Comparison of ENCODE assay signal across 8 cellular contexts in the genomic region with DNA sequence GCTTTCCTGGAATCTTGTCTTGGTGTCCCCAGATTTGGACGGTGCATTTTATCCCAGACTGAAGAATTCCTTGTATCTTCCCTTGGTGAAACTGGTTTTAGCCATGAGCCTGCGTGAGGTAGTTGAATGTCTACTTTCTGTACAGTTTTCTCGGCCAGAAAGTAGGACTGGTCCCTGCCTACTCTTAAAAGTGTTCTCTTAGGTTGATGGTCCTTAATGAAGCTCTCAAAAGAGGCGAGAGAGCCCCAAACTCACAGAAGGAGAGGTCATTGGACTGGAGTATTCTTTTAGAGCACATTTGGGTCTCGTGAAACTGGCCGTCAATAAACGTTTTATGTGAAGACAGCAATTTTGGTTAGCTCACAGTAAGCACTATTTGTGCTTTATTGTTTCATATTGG. TPM values are rescaled to one million over a fixed set of nuclear protein-coding genes. Genes with fewer than 3 reads are reported as not detected.
DNase-seq lines count a peak whose midpoint lies in the region; ATAC-seq and TF ChIP-seq lines count a peak whose summit lies in the region.

No MANE protein-coding gene starts in this region.

- H3K27me3 Mint-ChIP-seq in Caco-2 (ENCODE audit: insufficient read depth, unreplicated experiment): no peaks in the 10 kb centered on the region
- no peaks in the 10 kb centered on the region for H3K27me3 Mint-ChIP-seq in natural killer cell treated with Interleukin-12 subunit alpha and Interleukin-12 subunit beta and Interleukin-15 and Interleukin-18, amount 100 ng/mL, for 72 hours

- peaks cover 5% of the 10 kb centered on the region for H4K20me1 ChIP-seq in osteoblast (ENCODE audit: insufficient read depth, low read length)

- no peaks in the 10 kb centered on the region for H3K4me1 Mint-ChIP-seq in Caco-2 (ENCODE audit: low read depth, unreplicated experiment)
- peaks cover 6 to 14% of the 10 kb centered on the region in 2 donors for H3K4me1 Mint-ChIP-seq in natural killer cell treated with Interleukin-12 subunit alpha and Interleukin-12 subunit beta and Interleukin-15 and Interleukin-18, amount 100 ng/mL, for 72 hours (ENCODE audit: low read depth in 2 of 2)

- DNase-seq in Caco-2: no peak
- DNase-seq in epithelial cell of esophagus (ENCODE audit: low read depth): no peak
- peak; percentile 27 for DNase-seq in osteoblast (ENCODE audit: insufficient read length, low spot score, missing footprints)
- no peak for DNase-seq in mesenteric fat pad (ENCODE audit: low spot score)
- DNase-seq in natural killer cell treated with Interleukin-12 subunit alpha and Interleukin-12 subunit beta and Interleukin-15 and Interleukin-18, amount 100 ng/mL, for 72 hours (ENCODE audit: low spot score): no peak
- DNase-seq in activated CD4-positive, alpha-beta T cell treated with anti-CD3 and anti-CD28 coated beads for 1 hour: no peak

- POLR2A ChIA-PET in Caco-2 (lab: Charles Lee): no interaction called here

- H3K36me3 Mint-ChIP-seq in Caco-2 (ENCODE audit: insufficient read depth, unreplicated experiment): no peaks in the 10 kb centered on the region
- no peaks in the 10 kb centered on the region for H3K36me3 Mint-ChIP-seq in natural killer cell treated with Interleukin-12 subunit alpha and Interleukin-12 subunit beta and Interleukin-15 and Interleukin-18, amount 100 ng/mL, for 72 hours

- intact Hi-C loops in Caco-2 (cut with micrococcal nuclease; ENCODE audit: unreplicated experiment): loop anchor here (1.0 kb wide), 2 partner anchors 74 to 188 kb away; no protein-coding TSS in a partner anchor

- no peak overlapping the region for H3K4me3 Mint-ChIP-seq in Caco-2 (ENCODE audit: unreplicated experiment)
- no peak overlapping the region for H3K4me3 Mint-ChIP-seq in natural killer cell treated with Interleukin-12 subunit alpha and Interleukin-12 subunit beta and Interleukin-15 and Interleukin-18, amount 100 ng/mL, for 72 hours

- BruUV-seq in Caco-2 (replicated peaks; lab: Mats Ljungman, UMichigan): no TSS peak

- H3K4me3 ChIP-seq in Caco-2 (ENCODE audit: low read depth, low read length) (peak overlapping the region; percentile 64), epithelial cell of esophagus (ENCODE audit: low read length) (peak overlapping the region; percentile 69), osteoblast (ENCODE audit: insufficient read depth, low read length) (peak overlapping the region; percentile 89)

- TF ChIP-seq CTCF in Caco-2 (IDR thresholded peaks at IDR 0.05; ENCODE audit: insufficient read depth in 1 of 2, low read depth in 1 of 2, low read length in 1 of 2, severe bottlenecking in 1 of 2, unreplicated experiment in 1 of 2) (no peak), epithelial cell of esophagus (IDR thresholded peaks at IDR 0.05; ENCODE audit: insufficient read depth, low read depth, low read length, missing control alignments) (no peak), osteoblast (IDR thresholded peaks at IDR 0.05; ENCODE audit: extremely low read depth, low read depth, low read length) (no peak)

- no peaks in the 10 kb centered on the region for H3K9me3 Mint-ChIP-seq in Caco-2 (ENCODE audit: unreplicated experiment)
- no peaks in the 10 kb centered on the region for H3K9me3 Mint-ChIP-seq in natural killer cell treated with Interleukin-12 subunit alpha and Interleukin-12 subunit beta and Interleukin-15 and Interleukin-18, amount 100 ng/mL, for 72 hours

- H3K4me2 ChIP-seq in osteoblast (ENCODE audit: insufficient read depth, low read length): peak overlapping the region; percentile 87

- H3K9me3 ChIP-seq in Caco-2 (no peaks in the 10 kb centered on the region), KOPT-K1 (ENCODE audit: insufficient read depth, low read length, poor library complexity, severe bottlenecking) (no peaks in the 10 kb centered on the region), osteoblast (ENCODE audit: low read depth, low read length) (no peaks in the 10 kb centered on the region)

- no peak overlapping the region for H3K27ac Mint-ChIP-seq in Caco-2 (ENCODE audit: unreplicated experiment)
- no peak overlapping the region for H3K27ac Mint-ChIP-seq in natural killer cell treated with Interleukin-12 subunit alpha and Interleukin-12 subunit beta and Interleukin-15 and Interleukin-18, amount 100 ng/mL, for 72 hours

- H3K36me3 ChIP-seq in Caco-2 (ENCODE audit: control insufficient read depth, insufficient read depth, low read length) (no peaks in the 10 kb centered on the region; the same call in 1 of the 2 replicates), KOPT-K1 (ENCODE audit: insufficient read depth, low read length) (no peaks in the 10 kb centered on the region), osteoblast (ENCODE audit: insufficient read depth, low read length) (peaks cover 4% of the 10 kb centered on the region)

- H3K4me1 ChIP-seq in Caco-2: peaks cover 11% of the 10 kb centered on the region
- H3K4me1 ChIP-seq in osteoblast (ENCODE audit: insufficient read depth, low read length): peaks cover 15% of the 10 kb centered on the region

- peaks cover 56% of the 10 kb centered on the region for H3K79me2 ChIP-seq in osteoblast (ENCODE audit: insufficient read depth, low read length)

- H2AFZ ChIP-seq in osteoblast (ENCODE audit: low read length): peak overlapping the region; percentile 96

- CTCF ChIA-PET in Caco-2 (lab: Charles Lee): interaction anchor here (0.9 kb wide), 1 partner anchor 74 kb away, joined by 4 read pairs; no protein-coding TSS in a partner anchor

- peak overlapping the region; percentile 74 for H3K27ac ChIP-seq in KOPT-K1 (ENCODE audit: low read depth, low read length, poor library complexity, severe bottlenecking)
- peak overlapping the region; percentile 91 for H3K27ac ChIP-seq in osteoblast (ENCODE audit: low read depth, low read length)

- no peak for ATAC-seq in natural killer cell treated with Interleukin-12 subunit alpha and Interleukin-12 subunit beta and Interleukin-15 and Interleukin-18, amount 100 ng/mL, for 72 hours
- ATAC-seq in HG03175 (IDR thresholded peaks at IDR 0.05; ENCODE audit: unreplicated experiment): no peak

- H3K27me3 ChIP-seq in Caco-2 (replicated peaks; ENCODE audit: control insufficient read depth, insufficient read depth, low read length) (no peaks in the 10 kb centered on the region), osteoblast (ENCODE audit: insufficient read depth, low read length) (no peaks in the 10 kb centered on the region)

RNA-seq across cellular contexts. Expression of a gene that starts 0.7 kb away (rescaled TPM):
- total RNA-seq in Caco-2 (2022) (28.1 and 30.8 TPM in 2 replicates), osteoblast (19.9 and 23.6 TPM in 2 replicates), mesenteric fat pad (14.8 TPM)
- total RNA-seq in natural killer cell treated with Interleukin-12 subunit alpha and Interleukin-12 subunit beta and Interleukin-15 and Interleukin-18, amount 100 ng/mL, for 72 hours: 10 to 100 TPM; 20.7 to 32.1 TPM
